ENCODE assay signal across 8 cellular contexts in the genomic region with DNA sequence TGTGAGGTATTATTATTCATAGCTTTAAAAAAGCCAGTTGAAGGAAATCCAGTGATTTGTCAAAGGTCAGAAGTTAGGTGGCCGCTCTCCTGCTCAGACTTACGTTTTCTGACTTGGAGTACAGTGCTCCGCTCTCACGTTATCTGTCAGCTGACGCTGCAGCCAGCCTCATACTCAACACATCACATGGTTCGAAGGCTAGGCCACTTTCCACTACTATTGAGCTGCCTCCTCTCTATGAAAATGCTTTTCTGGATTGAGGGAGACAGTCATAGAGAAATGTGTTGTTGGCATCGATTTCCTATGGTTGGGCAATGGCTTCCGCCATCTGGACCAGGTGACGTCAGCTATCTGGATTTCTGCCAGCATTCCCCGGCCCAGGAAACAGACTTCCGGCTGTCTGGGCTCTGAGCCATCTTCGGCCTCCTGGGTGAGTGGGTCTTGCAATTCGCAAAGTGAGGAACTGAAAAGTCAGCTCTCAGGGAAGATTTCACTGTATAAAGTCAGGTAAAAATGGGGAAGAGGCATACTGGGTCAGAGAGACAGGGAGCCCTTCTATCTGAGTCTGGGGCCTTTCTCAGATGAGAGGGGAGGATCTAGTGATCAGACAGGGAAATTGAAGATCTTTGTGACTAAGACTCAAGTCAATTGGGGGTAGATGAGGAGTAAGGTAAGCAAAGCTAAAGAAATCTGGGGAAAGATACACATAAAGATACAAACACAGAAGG. TPM values are rescaled to one million over a fixed set of nuclear protein-coding genes. Genes with fewer than 3 reads are reported as not detected.
DNase-seq lines count a peak whose midpoint lies in the region; ATAC-seq and TF ChIP-seq lines count a peak whose summit lies in the region.

No MANE protein-coding gene starts in this region.

- peak; percentile 98 for DNase-seq in AML-193 (lab: John Stamatoyannopoulos, UW)
- DNase-seq in HEK293T (ENCODE audit: extremely low spot score): peak; percentile 63
- DNase-seq in NCI-H524 (lab: John Stamatoyannopoulos, UW): peak; percentile 80 to 91
- DNase-seq in activated T-cell treated with anti-CD3 and anti-CD28 coated beads, Interleukin-2, amount 50 U/mL, for 72 hours: no peak
- peak; percentile 97 to 99 for DNase-seq in foreskin keratinocyte
- DNase-seq in nucleus accumbens (lab: John Stamatoyannopoulos, UW): peak in 55 of 56 donors; percentile 32 to 92 (median 81)
- DNase-seq in activated CD4-positive, alpha-beta memory T cell treated with anti-CD3 and anti-CD28 coated beads for 36 hours: no peak

- intact Hi-C loops in activated CD4-positive, alpha-beta memory T cell treated with anti-CD3 and anti-CD28 coated beads for 36 hours (cut with micrococcal nuclease): no loop called here

- H3K4me1 Mint-ChIP-seq in activated T-cell treated with anti-CD3 and anti-CD28 coated beads, Interleukin-2, amount 50 U/mL, for 72 hours (ENCODE audit: low read depth): peaks cover 81% of the 10 kb centered on the region
- peaks cover 35% of the 10 kb centered on the region for H3K4me1 Mint-ChIP-seq in activated CD4-positive, alpha-beta memory T cell treated with anti-CD3 and anti-CD28 coated beads for 36 hours (ENCODE audit: low read depth)

- H3K4me3 Mint-ChIP-seq in activated T-cell treated with anti-CD3 and anti-CD28 coated beads, Interleukin-2, amount 50 U/mL, for 72 hours: peak overlapping the region; percentile 6 to 81
- no peak overlapping the region for H3K4me3 Mint-ChIP-seq in activated CD4-positive, alpha-beta memory T cell treated with anti-CD3 and anti-CD28 coated beads for 36 hours

- peaks cover 36% of the 10 kb centered on the region for H3K4me1 ChIP-seq in foreskin keratinocyte

- no peak for TF ChIP-seq CTCF in foreskin keratinocyte (conservative IDR thresholded peaks at IDR 0.05)

- POLR2A ChIA-PET in HEK293T (lab: Yijun Ruan, JAX): interaction anchor here (1.0 to 2.8 kb wide), 9 partner anchors 8 to 61 kb away, joined by 3 to 12 read pairs (median 6); partner anchors contain the start of gene FLOT1
- POLR2A ChIA-PET in activated CD4-positive, alpha-beta memory T cell treated with anti-CD3 and anti-CD28 coated beads for 36 hours (lab: Charles Lee): interaction anchor here (1.2 to 1.6 kb wide), 3 partner anchors 13 to 29 kb away, joined by 3 to 5 read pairs (median 3); no protein-coding TSS in a partner anchor

- H3K27ac Mint-ChIP-seq in activated T-cell treated with anti-CD3 and anti-CD28 coated beads, Interleukin-2, amount 50 U/mL, for 72 hours: no peak overlapping the region
- H3K27ac Mint-ChIP-seq in activated CD4-positive, alpha-beta memory T cell treated with anti-CD3 and anti-CD28 coated beads for 36 hours: no peak overlapping the region

- H3K9me3 Mint-ChIP-seq in activated T-cell treated with anti-CD3 and anti-CD28 coated beads, Interleukin-2, amount 50 U/mL, for 72 hours: peaks cover 0 to 1% of the 10 kb centered on the region in 2 donors
- no peaks in the 10 kb centered on the region for H3K9me3 Mint-ChIP-seq in activated CD4-positive, alpha-beta memory T cell treated with anti-CD3 and anti-CD28 coated beads for 36 hours

- H3K27me3 ChIP-seq in foreskin keratinocyte: no peaks in the 10 kb centered on the region

- peak overlapping the region; percentile 81 for H3K27ac ChIP-seq in foreskin keratinocyte

- CTCF ChIA-PET in HEK293T (lab: Yijun Ruan, JAX): no interaction called here
- CTCF ChIA-PET in activated CD4-positive, alpha-beta memory T cell treated with anti-CD3 and anti-CD28 coated beads for 36 hours (lab: Charles Lee): interaction anchor here (0.8 to 2.0 kb wide), 3 partner anchors 10 to 298 kb away, joined by 3 to 6 read pairs (median 4); no protein-coding TSS in a partner anchor

- ATAC-seq in activated T-cell treated with anti-CD3 and anti-CD28 coated beads, Interleukin-2, amount 50 U/mL, for 72 hours (replicated peaks in 1 of 2): peak; percentile 53 to 61
- ATAC-seq in foreskin keratinocyte (peak; percentile 79), HG03045 (IDR thresholded peaks at IDR 0.05; ENCODE audit: unreplicated experiment) (no peak)

- no peaks in the 10 kb centered on the region for H3K27me3 Mint-ChIP-seq in activated T-cell treated with anti-CD3 and anti-CD28 coated beads, Interleukin-2, amount 50 U/mL, for 72 hours (ENCODE audit: low read depth)
- H3K27me3 Mint-ChIP-seq in activated CD4-positive, alpha-beta memory T cell treated with anti-CD3 and anti-CD28 coated beads for 36 hours: no peaks in the 10 kb centered on the region

- H3K36me3 Mint-ChIP-seq in activated T-cell treated with anti-CD3 and anti-CD28 coated beads, Interleukin-2, amount 50 U/mL, for 72 hours (ENCODE audit: insufficient read depth in 2 of 2): peaks cover 0 to 4% of the 10 kb centered on the region in 2 donors
- no peaks in the 10 kb centered on the region for H3K36me3 Mint-ChIP-seq in activated CD4-positive, alpha-beta memory T cell treated with anti-CD3 and anti-CD28 coated beads for 36 hours

TF ChIP-seq in HEK293T, 16 proteins besides CTCF, POLR2A, EP300 and RAD21:
- TF ChIP-seq PKNOX1 (IDR thresholded peaks at IDR 0.05) (no peak), NFRKB (IDR thresholded peaks at IDR 0.05) (no peak), HDGF (IDR thresholded peaks at IDR 0.05; ENCODE audit: borderline replicate concordance) (no peak), ZNF384 (IDR thresholded peaks at IDR 0.05) (no peak), FOXK2 (IDR thresholded peaks at IDR 0.05) (no peak), TARDBP (IDR thresholded peaks at IDR 0.05) (no peak), BHLHE40 (IDR thresholded peaks at IDR 0.05; ENCODE audit: borderline replicate concordance) (no peak), ARNT (IDR thresholded peaks at IDR 0.05) (no peak), FOXM1 (IDR thresholded peaks at IDR 0.05; ENCODE audit: borderline replicate concordance) (no peak), FOXA1 (IDR thresholded peaks at IDR 0.05) (no peak), ELF4 (IDR thresholded peaks at IDR 0.05) (no peak), CTBP1 (IDR thresholded peaks at IDR 0.05; ENCODE audit: borderline replicate concordance) (no peak), L3MBTL2 (conservative IDR thresholded peaks at IDR 0.05) (no peak), SUZ12 (IDR thresholded peaks at IDR 0.05) (no peak), SP1 (IDR thresholded peaks at IDR 0.05) (no peak), LEF1 (IDR thresholded peaks at IDR 0.05; ENCODE audit: borderline replicate concordance) (no peak)

RNA-seq across cellular contexts. Expression of gene IER3, which starts 37.5 kb away (rescaled TPM):
- 100 to 1,000 TPM; 174 to 197 TPM for total RNA-seq in activated T-cell treated with anti-CD3 and anti-CD28 coated beads, Interleukin-2, amount 50 U/mL, for 72 hours
- total RNA-seq in foreskin keratinocyte: 279 and 373 TPM in 2 replicates
- polyA plus RNA-seq in foreskin keratinocyte: 343 and 439 TPM in 2 replicates
- total RNA-seq in activated CD4-positive, alpha-beta memory T cell treated with anti-CD3 and anti-CD28 coated beads for 36 hours: 100 to 1,000 TPM; 167 to 171 TPM

RNA-seq across cellular contexts. Expression of gene FLOT1, which starts 39.4 kb away (rescaled TPM):
- 100 to 1,000 TPM; 293 to 319 TPM for total RNA-seq in activated T-cell treated with anti-CD3 and anti-CD28 coated beads, Interleukin-2, amount 50 U/mL, for 72 hours
- 50.0 and 62.6 TPM in 2 replicates for total RNA-seq in foreskin keratinocyte
- 57.4 and 72.2 TPM in 2 replicates for polyA plus RNA-seq in foreskin keratinocyte
- total RNA-seq in activated CD4-positive, alpha-beta memory T cell treated with anti-CD3 and anti-CD28 coated beads for 36 hours: 100 to 1,000 TPM; 226 to 231 TPM

Comparison
In these comparisons a context has a peak if more than half of its experiments do, and no peak if none do; other contexts are left out.
1. DNase-seq: peak in AML-193 (2 of 2), HEK293T (single experiment), NCI-H524 (2 of 2), foreskin keratinocyte (2 of 2) and nucleus accumbens (55 of 56); none in activated T-cell treated with anti-CD3 and anti-CD28 coated beads, Interleukin-2, amount 50 U/mL, for 72 hours (0 of 2) and activated CD4-positive, alpha-beta memory T cell treated with anti-CD3 and anti-CD28 coated beads for 36 hours (single experiment).